Comparison of ENCODE assay signal across 8 cellular contexts in the genomic region with DNA sequence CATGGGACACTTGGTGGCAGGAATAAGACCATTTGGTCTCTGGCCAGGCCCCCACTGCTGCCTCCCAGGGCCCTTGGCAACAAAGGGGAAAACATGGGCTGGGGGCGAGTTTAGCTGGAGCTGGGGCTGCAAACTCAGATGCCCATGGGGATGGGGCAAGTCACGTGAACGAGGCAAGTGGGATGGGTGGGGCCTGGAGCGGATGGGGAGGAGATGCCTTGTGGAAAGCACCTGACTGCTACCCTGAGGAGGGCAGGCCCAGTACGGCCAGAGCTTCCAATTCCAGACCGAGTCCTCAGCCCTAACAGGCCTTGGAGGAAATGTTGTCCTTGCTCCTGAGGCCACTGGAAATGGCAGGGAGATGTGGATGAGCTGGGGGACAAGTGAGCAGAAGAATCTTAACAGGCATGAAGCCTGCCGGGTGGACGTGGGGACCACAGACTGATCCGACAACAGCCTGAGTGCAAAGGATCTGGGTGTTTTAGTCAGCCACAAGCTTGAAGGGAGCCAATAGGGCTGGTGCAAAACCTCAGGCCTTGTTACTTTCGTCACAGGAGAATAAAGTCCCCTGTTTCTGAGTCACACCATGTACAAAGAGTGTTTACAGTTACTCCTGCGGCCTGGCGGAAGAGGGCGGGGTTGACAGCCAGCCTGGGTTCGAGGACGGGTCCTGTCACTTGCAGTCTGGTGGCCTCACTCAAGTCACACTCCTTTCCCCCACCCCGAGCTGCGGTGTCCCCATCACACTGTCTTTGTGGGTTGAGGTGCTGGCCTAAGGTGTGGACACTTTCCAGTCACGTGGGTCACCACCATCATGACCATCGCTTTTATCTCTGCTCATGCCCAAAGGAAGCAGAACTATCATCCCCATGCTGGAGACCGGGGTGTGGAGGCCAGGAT. TPM values are rescaled to one million over a fixed set of nuclear protein-coding genes. Genes with fewer than 3 reads are reported as not detected.
DNase-seq lines count a peak whose midpoint lies in the region; ATAC-seq, FAIRE-seq and TF ChIP-seq lines count a peak whose summit lies in the region.

No MANE protein-coding gene starts in this region.

- peak overlapping the region; percentile 10 for H3K4me3 Mint-ChIP-seq in activated CD4-positive, alpha-beta T cell treated with anti-CD3 and anti-CD28 coated beads for 36 hours

- peak; percentile 78 for DNase-seq in activated CD4-positive, alpha-beta T cell treated with anti-CD3 and anti-CD28 coated beads for 36 hours
- peak in 1 of 2 donors; percentile 49 for DNase-seq in breast epithelium (ENCODE audit: low spot score in 2 of 2)
- peak; percentile 60 to 66 for DNase-seq in stimulated activated CD4-positive, alpha-beta T cell treated with anti-CD3 and anti-CD28 coated beads, Interleukin-2, amount 100 ng/mL, for 24 hours
- DNase-seq in GM23248: no peak
- DNase-seq in frontal cortex (ENCODE audit: low spot score in 2 of 2): no peak

- peak overlapping the region; percentile 25 to 57 for H3K27ac ChIP-seq in breast epithelium
- H3K27ac ChIP-seq in GM23248: no peak overlapping the region

- peak overlapping the region; percentile 56 for H3K27ac Mint-ChIP-seq in activated CD4-positive, alpha-beta T cell treated with anti-CD3 and anti-CD28 coated beads for 36 hours

- no peaks in the 10 kb centered on the region for H3K79me2 ChIP-seq in GM23248 (ENCODE audit: insufficient read depth)

- H3K9me3 Mint-ChIP-seq in activated CD4-positive, alpha-beta T cell treated with anti-CD3 and anti-CD28 coated beads for 36 hours (ENCODE audit: low read depth): no peaks in the 10 kb centered on the region

- H2AFZ ChIP-seq in GM23248: no peak overlapping the region

- H3K27me3 Mint-ChIP-seq in activated CD4-positive, alpha-beta T cell treated with anti-CD3 and anti-CD28 coated beads for 36 hours: no peaks in the 10 kb centered on the region

- CTCF ChIA-PET in activated CD4-positive, alpha-beta T cell treated with anti-CD3 and anti-CD28 coated beads for 36 hours (lab: Charles Lee): interaction anchor here (0.6 to 1.6 kb wide), 7 partner anchors 9 to 746 kb away, joined by 3 to 6 read pairs (median 3); no protein-coding TSS in a partner anchor

- H3K4me1 ChIP-seq in breast epithelium (no peaks in the 10 kb centered on the region), GM23248 (ENCODE audit: insufficient read depth) (0 out of 2 replicates have a peak, but pooled peaks cover 6% of the 10 kb centered on the region)

- peaks cover 45% of the 10 kb centered on the region for H3K4me1 Mint-ChIP-seq in activated CD4-positive, alpha-beta T cell treated with anti-CD3 and anti-CD28 coated beads for 36 hours

- FAIRE-seq in frontal cortex (lab: Jason Lieb, UNC): no peak

- H3K4me3 ChIP-seq in breast epithelium: no peak overlapping the region
- no peak overlapping the region for H3K4me3 ChIP-seq in GM23248

- TF ChIP-seq CTCF in breast epithelium (IDR thresholded peaks at IDR 0.05): no peak

- POLR2A ChIA-PET in activated CD4-positive, alpha-beta T cell treated with anti-CD3 and anti-CD28 coated beads for 36 hours (lab: Charles Lee): interaction anchor here (0.6 to 1.1 kb wide), 3 partner anchors 16 to 118 kb away, joined by 3 to 4 read pairs (median 3); no protein-coding TSS in a partner anchor

- H3K36me3 ChIP-seq in breast epithelium: no peaks in the 10 kb centered on the region
- H3K36me3 ChIP-seq in GM23248 (ENCODE audit: low read depth): no peaks in the 10 kb centered on the region

- no peaks in the 10 kb centered on the region for H3K9me2 ChIP-seq in GM23248 (ENCODE audit: insufficient read depth)

- peaks cover 75% of the 10 kb centered on the region for H3K36me3 Mint-ChIP-seq in activated CD4-positive, alpha-beta T cell treated with anti-CD3 and anti-CD28 coated beads for 36 hours (ENCODE audit: low read depth)

- H4K20me1 ChIP-seq in GM23248 (ENCODE audit: insufficient read depth): no peaks in the 10 kb centered on the region

- no peaks in the 10 kb centered on the region for H3K27me3 ChIP-seq in breast epithelium
- H3K27me3 ChIP-seq in GM23248 (replicated peaks; ENCODE audit: insufficient read depth): no peaks in the 10 kb centered on the region

- ATAC-seq in activated CD4-positive, alpha-beta T cell treated with anti-CD3 and anti-CD28 coated beads for 36 hours: peak; percentile 80
- ATAC-seq in HG03520 (IDR thresholded peaks at IDR 0.05; ENCODE audit: unreplicated experiment) (no peak), GM18858 (IDR thresholded peaks at IDR 0.05; ENCODE audit: unreplicated experiment) (no peak)

- no peaks in the 10 kb centered on the region for H3K9me3 ChIP-seq in breast epithelium
- no peaks in the 10 kb centered on the region for H3K9me3 ChIP-seq in GM23248 (ENCODE audit: low read depth)

- intact Hi-C loops in activated CD4-positive, alpha-beta T cell treated with anti-CD3 and anti-CD28 coated beads for 36 hours (cut with DNase I, micrococcal nuclease): loop anchor here in 1 of 2 experiments (1.0 kb wide), 1 partner anchor 19 kb away; the partner anchor contains the start of gene RUNX3
- intact Hi-C loops in breast epithelium (cut with DNase I; ENCODE audit: low total_unique reads): no loop called here

- H3K9ac ChIP-seq in GM23248: no peak overlapping the region

- TF ChIP-seq POLR2A in GM15510 (IDR thresholded peaks at IDR 0.05; ENCODE audit: borderline replicate concordance, extremely low read depth, insufficient read length) (peak; percentile 28), breast epithelium (IDR thresholded peaks at IDR 0.05) (no peak)

- in situ Hi-C loops in GM23248 (cut with MboI): no loop called here

- H3F3A ChIP-seq in GM23248 (ENCODE audit: insufficient read depth): 0 out of 2 replicates have a peak, but pooled peaks cover 4% of the 10 kb centered on the region

- H3K4me2 ChIP-seq in GM23248 (ENCODE audit: unreplicated experiment): no peak overlapping the region

- 91 to 94% methylated on average over 20 of the region's 20 CpGs for WGBS in GM23248 (ENCODE audit: low coverage in 1 of 2, low lambda C conversion rate in 2 of 2, missing lambda C conversion rate in 2 of 2), 2 experiments

RNA-seq across cellular contexts. Expression of gene RUNX3, which starts 19.1 kb away (rescaled TPM):
- total RNA-seq in activated CD4-positive, alpha-beta T cell treated with anti-CD3 and anti-CD28 coated beads for 36 hours: 100 to 1,000 TPM; 156 to 167 TPM
- 1 to 10 TPM; 1.9 to 9.1 (median 5.6) TPM for total RNA-seq in breast epithelium
- 0.43 and 2.7 TPM in 2 replicates for total RNA-seq in GM23248 (2014; rRNA removed; shearing (Covaris generic))
- 1.3 and 1.4 TPM in 2 replicates for polyA plus RNA-seq in GM23248 (2016; fragmentation: Nextera tagmentation; extraction: Ambion mirVana)
- not detected for total RNA-seq in frontal cortex

Comparison
In these comparisons a context has a peak if more than half of its experiments do, and no peak if none do; other contexts are left out.
1. DNase-seq: peak in activated CD4-positive, alpha-beta T cell treated with anti-CD3 and anti-CD28 coated beads for 36 hours (single experiment) and stimulated activated CD4-positive, alpha-beta T cell treated with anti-CD3 and anti-CD28 coated beads, Interleukin-2, amount 100 ng/mL, for 24 hours (2 of 2); none in GM23248 (single experiment) and frontal cortex (0 of 2).
2. RNA of gene RUNX3, which starts 19.1 kb away (total RNA-seq): 156 to 167 TPM in activated CD4-positive, alpha-beta T cell treated with anti-CD3 and anti-CD28 coated beads for 36 hours; 1.9 to 9.1 TPM in breast epithelium, 0.43 to 2.7 TPM in GM23248 and not detected in frontal cortex (single experiment); every median in the first group is over 10 times any median in the second.